In genomic region chr13:61777281-61777680, GRCh38 we compare ENCODE assay signal across 1 cellular context.
TF ChIP-seq lines count a peak whose summit lies in the region.

No MANE protein-coding gene starts in this region.

TF ChIP-seq in WTC11, 78 proteins besides CTCF, POLR2A, EP300 and RAD21 (continued from another document):
- TF ChIP-seq, protein P1, sequence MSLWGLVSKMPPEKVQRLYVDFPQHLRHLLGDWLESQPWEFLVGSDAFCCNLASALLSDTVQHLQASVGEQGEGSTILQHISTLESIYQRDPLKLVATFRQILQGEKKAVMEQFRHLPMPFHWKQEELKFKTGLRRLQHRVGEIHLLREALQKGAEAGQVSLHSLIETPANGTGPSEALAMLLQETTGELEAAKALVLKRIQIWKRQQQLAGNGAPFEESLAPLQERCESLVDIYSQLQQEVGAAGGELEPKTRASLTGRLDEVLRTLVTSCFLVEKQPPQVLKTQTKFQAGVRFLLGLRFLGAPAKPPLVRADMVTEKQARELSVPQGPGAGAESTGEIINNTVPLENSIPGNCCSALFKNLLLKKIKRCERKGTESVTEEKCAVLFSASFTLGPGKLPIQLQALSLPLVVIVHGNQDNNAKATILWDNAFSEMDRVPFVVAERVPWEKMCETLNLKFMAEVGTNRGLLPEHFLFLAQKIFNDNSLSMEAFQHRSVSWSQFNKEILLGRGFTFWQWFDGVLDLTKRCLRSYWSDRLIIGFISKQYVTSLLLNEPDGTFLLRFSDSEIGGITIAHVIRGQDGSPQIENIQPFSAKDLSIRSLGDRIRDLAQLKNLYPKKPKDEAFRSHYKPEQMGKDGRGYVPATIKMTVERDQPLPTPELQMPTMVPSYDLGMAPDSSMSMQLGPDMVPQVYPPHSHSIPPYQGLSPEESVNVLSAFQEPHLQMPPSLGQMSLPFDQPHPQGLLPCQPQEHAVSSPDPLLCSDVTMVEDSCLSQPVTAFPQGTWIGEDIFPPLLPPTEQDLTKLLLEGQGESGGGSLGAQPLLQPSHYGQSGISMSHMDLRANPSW (CRISPR knock-in tag; conservative IDR thresholded peaks at IDR 0.05; ENCODE audit: low read depth): no peak
- TF ChIP-seq GABPB1 (CRISPR knock-in tag; IDR thresholded peaks at IDR 0.05): no peak
- TF ChIP-seq TEAD4 (CRISPR knock-in tag; IDR thresholded peaks at IDR 0.05): no peak
- no peak for TF ChIP-seq RORB (CRISPR knock-in tag; IDR thresholded peaks at IDR 0.05)
